Comparison of ENCODE assay signal across 17 cellular contexts in the genomic region with DNA sequence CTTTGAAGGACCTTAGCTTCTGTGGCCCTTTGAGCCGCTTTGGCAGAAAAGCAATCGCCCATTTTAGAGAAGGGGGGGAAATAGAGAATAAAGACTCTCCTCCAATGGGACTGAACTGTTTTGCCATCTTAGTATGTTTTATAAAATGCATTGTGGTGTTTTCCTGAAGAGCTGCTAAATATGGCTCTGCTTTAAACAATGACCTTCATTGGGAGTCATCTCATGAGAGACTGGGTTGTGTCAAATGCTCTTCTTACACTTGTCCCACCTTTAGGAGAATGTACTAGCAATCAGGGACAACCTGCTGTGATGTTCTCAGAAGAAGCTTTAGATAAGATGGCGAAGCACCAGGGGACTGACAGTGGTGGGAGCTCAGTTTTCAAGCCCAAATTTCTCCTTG.
DNase-seq lines count a peak whose midpoint lies in the region; TF ChIP-seq lines count a peak whose summit lies in the region.
"Had no signal": no experiment of that assay in that cellular context is flagged by ENCODE, and none has a peak within 500 bp of the region (broad histone marks: within the 10 kb centered on the region; RNA-seq: fewer than 3 reads in every experiment).

No MANE protein-coding gene starts in this region.

- peaks cover 50% of the 10 kb centered on the region for H3K4me1 Mint-ChIP-seq in neural crest cell

- H3K4me3 ChIP-seq in MM.1S (ENCODE audit: low read length), result peak overlapping the region; percentile 43; the same call in 1 of the 2 replicates
- H3K4me3 ChIP-seq in duodenal mucosa (ENCODE audit: low read depth in 1 of 2, low read length in 2 of 2), result peak overlapping the region; percentile 64 to 73
- no peak overlapping the region for H3K4me3 ChIP-seq in GM23248
- H3K4me3 ChIP-seq: psoas muscle had no signal

- H3K36me3 Mint-ChIP-seq in neural crest cell (ENCODE audit: low read depth), result no peaks in the 10 kb centered on the region

- no peaks in the 10 kb centered on the region for H3K27me3 Mint-ChIP-seq in neural crest cell (ENCODE audit: low read depth)

- no peak overlapping the region for H3K27ac Mint-ChIP-seq in neural crest cell (ENCODE audit: unreplicated experiment)
- H3K27ac Mint-ChIP-seq: activated T-helper 1 cell treated with anti-CD3 and anti-CD28 coated beads, Interleukin-12 subunit alpha, Interleukin-12 subunit beta, Interleukin-2, Interleukin-4 antibody, amounts not matched to agents 30 ng/mL and 10 ng/mL and 1 ng/mL, durations not matched to agents 14 hours and 24 hours and 36 hours; T-helper 1 cell treated with Interleukin-12 subunit alpha and Interleukin-12 subunit beta and Interleukin-4 antibody, amounts not matched to agents 30 μg/mL and 1 μg/mL, for 36 hours had no signal

- H3K4me2 ChIP-seq in MM.1S (ENCODE audit: low read depth, low read length), result peak overlapping the region; percentile 24; the same call in 1 of the 2 replicates
- H3K4me2 ChIP-seq in GM23248 (ENCODE audit: unreplicated experiment), result no peak overlapping the region

- no peaks in the 10 kb centered on the region for H3K9me2 ChIP-seq in MM.1S (replicated peaks; ENCODE audit: insufficient read depth, low read length)
- no peaks in the 10 kb centered on the region for H3K9me2 ChIP-seq in GM23248 (ENCODE audit: insufficient read depth)

- no peaks in the 10 kb centered on the region for H3K9me3 ChIP-seq in ES-I3 (ENCODE audit: control insufficient read depth, insufficient read depth, low read length)
- H3K9me3 ChIP-seq in MM.1S (replicated peaks; ENCODE audit: insufficient read depth, low read length), result no peaks in the 10 kb centered on the region
- H3K9me3 ChIP-seq in duodenal mucosa (ENCODE audit: control insufficient read depth in 1 of 2, low read length in 2 of 2), result no peaks in the 10 kb centered on the region
- no peaks in the 10 kb centered on the region for H3K9me3 ChIP-seq in GM23248 (ENCODE audit: low read depth)
- H3K9me3 ChIP-seq: psoas muscle, upper lobe of left lung had no signal

- H3F3A ChIP-seq in MM.1S (ENCODE audit: insufficient read depth, low read length) (no peaks in the 10 kb centered on the region), GM23248 (ENCODE audit: insufficient read depth) (no peaks in the 10 kb centered on the region)

- TF ChIP-seq CTCF in MM.1S (IDR thresholded peaks at IDR 0.05; ENCODE audit: low read length) (no peak), neural crest cell (conservative IDR thresholded peaks at IDR 0.05) (no peak)

- H3K4me1 ChIP-seq in ES-I3 (ENCODE audit: insufficient read depth, low read length) (peaks cover 9% of the 10 kb centered on the region), MM.1S (ENCODE audit: low read length) (no peaks in the 10 kb centered on the region), duodenal mucosa (ENCODE audit: control insufficient read depth in 1 of 2, insufficient read depth in 2 of 2, low read length in 2 of 2) (no peaks in the 10 kb centered on the region), GM23248 (ENCODE audit: insufficient read depth) (no peaks in the 10 kb centered on the region)
- H3K4me1 ChIP-seq: psoas muscle had no signal

- 50 to 53% methylated on average over 3 of the region's 3 CpGs for WGBS in GM23248 (ENCODE audit: low coverage in 1 of 2, low lambda C conversion rate in 2 of 2, missing lambda C conversion rate in 2 of 2), 2 experiments

- peaks cover 4% of the 10 kb centered on the region for H3K9me3 Mint-ChIP-seq in neural crest cell
- H3K9me3 Mint-ChIP-seq: activated T-helper 1 cell treated with anti-CD3 and anti-CD28 coated beads, Interleukin-12 subunit alpha, Interleukin-12 subunit beta, Interleukin-2, Interleukin-4 antibody, amounts not matched to agents 30 ng/mL and 10 ng/mL and 1 ng/mL, durations not matched to agents 14 hours and 24 hours and 36 hours; T-helper 1 cell treated with Interleukin-12 subunit alpha and Interleukin-12 subunit beta and Interleukin-4 antibody, amounts not matched to agents 30 μg/mL and 1 μg/mL, for 36 hours had no signal

- H3K4me3 Mint-ChIP-seq in neural crest cell, result peak overlapping the region; percentile 79

- in situ Hi-C loops in GM23248 (cut with MboI), result no loop called here

- H3K9ac ChIP-seq in ES-I3 (ENCODE audit: low read depth, low read length) (peak overlapping the region; percentile 41; the same call in 1 of the 2 replicates), MM.1S (ENCODE audit: low read length) (no peak overlapping the region), duodenal mucosa (ENCODE audit: low read depth in 1 of 2, low read length in 2 of 2) (no peak overlapping the region), GM23248 (no peak overlapping the region)

- H4K20me1 ChIP-seq in MM.1S (ENCODE audit: insufficient read depth, low read length), result no peaks in the 10 kb centered on the region
- no peaks in the 10 kb centered on the region for H4K20me1 ChIP-seq in GM23248 (ENCODE audit: insufficient read depth)

- H3K36me3 ChIP-seq in ES-I3 (ENCODE audit: insufficient read depth, low read length) (no peaks in the 10 kb centered on the region), MM.1S (replicated peaks; ENCODE audit: insufficient read depth, low read length) (no peaks in the 10 kb centered on the region), duodenal mucosa (ENCODE audit: control insufficient read depth in 1 of 2, insufficient read depth in 2 of 2, low read length in 2 of 2) (no peaks in the 10 kb centered on the region), GM23248 (ENCODE audit: low read depth) (no peaks in the 10 kb centered on the region)
- H3K36me3 ChIP-seq: upper lobe of left lung had no signal

- no peaks in the 10 kb centered on the region for H3K79me2 ChIP-seq in MM.1S (ENCODE audit: low read length)
- no peaks in the 10 kb centered on the region for H3K79me2 ChIP-seq in GM23248 (ENCODE audit: insufficient read depth)

- H3K27ac ChIP-seq in MM.1S (ENCODE audit: low read length) (no peak overlapping the region), duodenal mucosa (ENCODE audit: low read depth, low read length) (no peak overlapping the region), GM23248 (no peak overlapping the region)
- H3K27ac ChIP-seq: psoas muscle, upper lobe of left lung had no signal

- DNase-seq in MM.1S (no peak), neural crest cell (ENCODE audit: low read depth, low spot score) (no peak), GM23248 (no peak), middle frontal gyrus (ENCODE audit: extremely low spot score, low spot score) (no peak), NAMALWA (ENCODE audit: low spot score) (no peak)
- DNase-seq in activated CD4-positive, CD25-positive, alpha-beta regulatory T cell (lab: John Stamatoyannopoulos, UW), result no peak
- DNase-seq: activated CD4-positive, alpha-beta T cell treated with anti-CD3 and anti-CD28 coated beads, Interleukin-2, amount 50 U/mL, for 1 hour; AML-193; DND-41; NCI-H1417 treated with DMSO at 0.1 percent for 48 hours; RPMI8226 had no signal

- H3K27me3 ChIP-seq in MM.1S (replicated peaks; ENCODE audit: insufficient read depth, low read length) (no peaks in the 10 kb centered on the region), duodenal mucosa (ENCODE audit: control insufficient read depth in 1 of 2, insufficient read depth in 2 of 2, low read length in 2 of 2) (peaks cover 0 to 3% of the 10 kb centered on the region in 2 donors), GM23248 (replicated peaks; ENCODE audit: insufficient read depth) (no peaks in the 10 kb centered on the region)
- H3K27me3 ChIP-seq: upper lobe of left lung had no signal

- H2AFZ ChIP-seq in MM.1S (ENCODE audit: low read length) (peak overlapping the region; percentile 17; the same call in 1 of the 2 replicates), GM23248 (no peak overlapping the region)
